ENCODE assay signal across 14 cellular contexts in genomic region chr21:37454869-37455503, GRCh38.
DNase-seq lines count a peak whose midpoint lies in the region; ATAC-seq and TF ChIP-seq lines count a peak whose summit lies in the region.
"Had no signal": no experiment of that assay in that cellular context is flagged by ENCODE, and none has a peak within 500 bp of the region (broad histone marks: within the 10 kb centered on the region; RNA-seq: fewer than 3 reads in every experiment).

No MANE protein-coding gene starts in this region.

- H3K4me1 Mint-ChIP-seq in activated naive CD4-positive, alpha-beta T cell treated with anti-CD3 and anti-CD28 coated beads for 36 hours (ENCODE audit: low read depth), result peaks cover 83% of the 10 kb centered on the region
- peaks cover 45% of the 10 kb centered on the region for H3K4me1 Mint-ChIP-seq in glutamatergic neuron (ENCODE audit: low read depth, unreplicated experiment)
- H3K4me1 Mint-ChIP-seq in stimulated activated memory B cell treated with anti-CD40 and anti-IgM and Interleukin-4, amounts not matched to agents 10 μg/mL and 1 μg/mL and 100 μg/mL, for 72 hours, result peaks cover 72% of the 10 kb centered on the region

- no peaks in the 10 kb centered on the region for H3K9me3 Mint-ChIP-seq in activated naive CD4-positive, alpha-beta T cell treated with anti-CD3 and anti-CD28 coated beads for 36 hours
- H3K9me3 Mint-ChIP-seq in glutamatergic neuron (ENCODE audit: unreplicated experiment), result peaks cover 9% of the 10 kb centered on the region
- no peaks in the 10 kb centered on the region for H3K9me3 Mint-ChIP-seq in stimulated activated memory B cell treated with anti-CD40 and anti-IgM and Interleukin-4, amounts not matched to agents 10 μg/mL and 1 μg/mL and 100 μg/mL, for 72 hours

- BruUV-seq in PC-9 (replicated peaks; lab: Mats Ljungman, UMichigan), result no TSS peak

- H3K4me3 ChIP-seq in PC-9, result no peak overlapping the region

- no peak for TF ChIP-seq CTCF in PC-9 (conservative IDR thresholded peaks at IDR 0.05)
- no peak for TF ChIP-seq CTCF in glutamatergic neuron (IDR thresholded peaks at IDR 0.05; ENCODE audit: partially characterized antibody, unreplicated experiment)

- peak overlapping the region; percentile 15 for H3K27ac Mint-ChIP-seq in activated naive CD4-positive, alpha-beta T cell treated with anti-CD3 and anti-CD28 coated beads for 36 hours
- peak overlapping the region; percentile 83 for H3K27ac Mint-ChIP-seq in glutamatergic neuron (ENCODE audit: unreplicated experiment)
- H3K27ac Mint-ChIP-seq in stimulated activated memory B cell treated with anti-CD40 and anti-IgM and Interleukin-4, amounts not matched to agents 10 μg/mL and 1 μg/mL and 100 μg/mL, for 72 hours, result peak overlapping the region; percentile 48

- POLR2A ChIA-PET in PC-9 (lab: Charles Lee; ENCODE audit: unreplicated experiment), result no interaction called here

- CTCF ChIA-PET in activated naive CD4-positive, alpha-beta T cell treated with anti-CD3 and anti-CD28 coated beads for 36 hours (lab: Charles Lee), result interaction anchor here (0.6 kb wide), 1 partner anchor 703 kb away, joined by 6 read pairs; no protein-coding TSS in a partner anchor
- CTCF ChIA-PET in PC-9 (lab: Charles Lee), result no interaction called here

- H3K9me3 ChIP-seq in PC-9 (ENCODE audit: insufficient read depth, low read depth), result no peaks in the 10 kb centered on the region

- H3K79me2 ChIP-seq in PC-9 (ENCODE audit: low read depth), result peaks cover 83% of the 10 kb centered on the region

- peaks cover 26% of the 10 kb centered on the region for H3K4me1 ChIP-seq in PC-9 (replicated peaks; ENCODE audit: insufficient read depth)

- H3K9me2 ChIP-seq in PC-9 (ENCODE audit: insufficient read depth), result no peaks in the 10 kb centered on the region

- DNase-seq in activated naive CD4-positive, alpha-beta T cell treated with anti-CD3 and anti-CD28 coated beads for 36 hours, result no peak
- no peak for DNase-seq in activated naive CD4-positive, alpha-beta T cell (lab: John Stamatoyannopoulos, UW)
- DNase-seq in PC-9 (peak in 1 of 2 experiments; percentile 7), glutamatergic neuron (no peak)
- DNase-seq: AML-193, EL, left colon, NCI-H1436, NCI-H524, RPMI8226 had no signal

- peaks cover 5% of the 10 kb centered on the region for H3K36me3 Mint-ChIP-seq in activated naive CD4-positive, alpha-beta T cell treated with anti-CD3 and anti-CD28 coated beads for 36 hours (ENCODE audit: low read depth)
- H3K36me3 Mint-ChIP-seq in glutamatergic neuron (ENCODE audit: unreplicated experiment), result no peaks in the 10 kb centered on the region
- H3K36me3 Mint-ChIP-seq in stimulated activated memory B cell treated with anti-CD40 and anti-IgM and Interleukin-4, amounts not matched to agents 10 μg/mL and 1 μg/mL and 100 μg/mL, for 72 hours, result peaks cover 13% of the 10 kb centered on the region

- no peaks in the 10 kb centered on the region for H3K36me3 ChIP-seq in PC-9 (ENCODE audit: low read depth)

- no peak overlapping the region for H2AFZ ChIP-seq in PC-9

- H4K20me1 ChIP-seq in PC-9 (ENCODE audit: insufficient read depth), result no peaks in the 10 kb centered on the region

- no peak overlapping the region for H3K4me3 Mint-ChIP-seq in activated naive CD4-positive, alpha-beta T cell treated with anti-CD3 and anti-CD28 coated beads for 36 hours
- H3K4me3 Mint-ChIP-seq in glutamatergic neuron (ENCODE audit: unreplicated experiment), result peak overlapping the region; percentile 62
- H3K4me3 Mint-ChIP-seq in stimulated activated memory B cell treated with anti-CD40 and anti-IgM and Interleukin-4, amounts not matched to agents 10 μg/mL and 1 μg/mL and 100 μg/mL, for 72 hours, result no peak overlapping the region

- H3K27me3 Mint-ChIP-seq in activated naive CD4-positive, alpha-beta T cell treated with anti-CD3 and anti-CD28 coated beads for 36 hours (ENCODE audit: low read depth), result no peaks in the 10 kb centered on the region
- H3K27me3 Mint-ChIP-seq in glutamatergic neuron (ENCODE audit: unreplicated experiment), result no peaks in the 10 kb centered on the region
- no peaks in the 10 kb centered on the region for H3K27me3 Mint-ChIP-seq in stimulated activated memory B cell treated with anti-CD40 and anti-IgM and Interleukin-4, amounts not matched to agents 10 μg/mL and 1 μg/mL and 100 μg/mL, for 72 hours

- ATAC-seq in stimulated activated memory B cell treated with anti-CD40 and anti-IgM and Interleukin-4, amounts not matched to agents 10 μg/mL and 1 μg/mL and 100 μg/mL, for 72 hours, result no peak
- no peak for ATAC-seq in GM18520 (IDR thresholded peaks at IDR 0.05; ENCODE audit: unreplicated experiment)
- ATAC-seq in GM21367 (IDR thresholded peaks at IDR 0.05; ENCODE audit: unreplicated experiment), result no peak
- no peak for ATAC-seq in GM18517 (IDR thresholded peaks at IDR 0.05; ENCODE audit: unreplicated experiment)
- ATAC-seq: left colon had no signal

- peak overlapping the region; percentile 19; the same call in 1 of the 2 replicates for H3K4me2 ChIP-seq in PC-9

- H3K27me3 ChIP-seq in PC-9 (ENCODE audit: insufficient read depth, low read depth), result no peaks in the 10 kb centered on the region

- intact Hi-C loops in activated naive CD4-positive, alpha-beta T cell treated with anti-CD3 and anti-CD28 coated beads for 36 hours (cut with micrococcal nuclease), result no loop called here
- intact Hi-C loops in PC-9 (cut with micrococcal nuclease; ENCODE audit: unreplicated experiment), result loop anchor here (5.0 kb wide), 1 partner anchor 188 kb away; the partner anchor contains the start of gene VPS26C

- peaks cover 4% of the 10 kb centered on the region; the same call in 1 of the 2 replicates for H3F3A ChIP-seq in PC-9 (ENCODE audit: insufficient read depth, low read depth)

- H3K27ac ChIP-seq in PC-9, result peak overlapping the region; percentile 34

Comparison
In these comparisons a context has a peak if more than half of its experiments do, and no peak if none do; other contexts are left out.
1. H3K27ac Mint-ChIP-seq: peak in every context shown above with its lines; median percentile 83 in glutamatergic neuron; 48 in stimulated activated memory B cell treated with anti-CD40 and anti-IgM and Interleukin-4, amounts not matched to agents 10 μg/mL and 1 μg/mL and 100 μg/mL, for 72 hours; 15 in activated naive CD4-positive, alpha-beta T cell treated with anti-CD3 and anti-CD28 coated beads for 36 hours.